Comparison of ENCODE assay signal across 1 cellular context in genomic region chr17:69414408-69415274, GRCh38.
TF ChIP-seq lines count a peak whose summit lies in the region.

MAP2K6 (plus strand) TSS chr17:69414697; CDS start chr17:69414985, 288 bp downstream.

TF ChIP-seq in neural cell, 6 proteins besides CTCF, POLR2A, EP300 and RAD21 (continued from another document):
- TF ChIP-seq MXI1 (conservative IDR thresholded peaks at IDR 0.05; ENCODE audit: poor library complexity, severe bottlenecking), result peak; percentile 90
- peak; percentile 41 for TF ChIP-seq SMC3 (conservative IDR thresholded peaks at IDR 0.05; ENCODE audit: poor library complexity)
- TF ChIP-seq POLR2AphosphoS5 (IDR thresholded peaks at IDR 0.05), result peak; percentile 49
